ENCODE assay signal across 30 cellular contexts in the genomic region with DNA sequence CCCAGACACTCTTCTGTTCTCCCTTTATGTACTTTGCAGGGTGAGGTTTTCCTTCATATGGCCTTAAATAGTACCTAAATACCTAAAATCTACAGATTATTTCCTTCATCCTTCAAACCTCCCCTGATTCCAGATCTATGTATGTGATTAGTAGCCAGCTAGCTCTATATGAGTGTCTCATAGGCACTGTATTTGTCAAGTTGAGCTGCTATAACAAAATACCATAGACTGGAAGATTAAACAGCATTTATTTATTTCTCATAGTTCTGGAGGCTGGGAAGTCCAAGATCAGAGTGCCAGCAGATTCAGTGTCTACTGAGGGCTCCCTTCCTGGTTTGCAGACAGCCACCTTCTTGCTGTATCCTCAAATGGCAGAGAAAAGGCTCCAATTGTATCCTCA.
"Had no signal": no experiment of that assay in that cellular context is flagged by ENCODE, and none has a peak within 500 bp of the region (broad histone marks: within the 10 kb centered on the region; RNA-seq: fewer than 3 reads in every experiment).

No MANE protein-coding gene starts in this region.

- H3K4me1 ChIP-seq: adrenal gland, ascending aorta, body of pancreas, breast epithelium had no signal

- FAIRE-seq: astrocyte had no signal

- H3K27me3 ChIP-seq: adrenal gland, ascending aorta, body of pancreas, brain microvascular endothelial cell, breast epithelium, cardiac muscle cell had no signal

- H3K36me3 ChIP-seq: adrenal gland, ascending aorta, brain microvascular endothelial cell, breast epithelium, cardiac muscle cell had no signal

- ATAC-seq: activated naive CD4-positive, alpha-beta T cell treated with anti-CD3 and anti-CD28 coated beads, Interleukin-2, amount 50 U/mL, for 72 hours; activated naive CD8-positive, alpha-beta T cell treated with anti-CD3 and anti-CD28 coated beads, Interleukin-2, amount 50 U/mL, for 24 hours; activated T-cell treated with anti-CD3 and anti-CD28 coated beads, Interleukin-2, amount 50 U/mL, for 4 hours; activated T-cell treated with anti-CD3 and anti-CD28 coated beads, Interleukin-2, amount 50 U/mL, for 72 hours; activated T-helper 17 cell treated with anti-CD3 and anti-CD28 coated beads, Interleukin-2, amount 50 U/mL, for 72 hours; body of pancreas had no signal

- H3K27ac ChIP-seq: adrenal gland, ascending aorta, body of pancreas, brain microvascular endothelial cell, breast epithelium, cardiac muscle cell had no signal

- H3K9me3 ChIP-seq: adrenal gland, body of pancreas, breast epithelium had no signal

- H3K4me3 ChIP-seq: adrenal gland, ascending aorta, body of pancreas, breast epithelium, cardiac muscle cell had no signal

- DNase-seq: activated effector memory CD4-positive, alpha-beta T cell treated with anti-CD3 and anti-CD28 coated beads, Interleukin-2, amount 50 U/mL, for 16 hours; activated effector memory CD4-positive, alpha-beta T cell treated with Interleukin-2 at 50 U/mL for 16 hours; activated gamma-delta T cell; activated gamma-delta T cell treated with Interleukin-2 at 50 U/mL for 16 hours; activated naive CD4-positive, alpha-beta T cell; activated naive CD4-positive, alpha-beta T cell treated with anti-CD3 and anti-CD28 coated beads for 36 hours; activated naive CD4-positive, alpha-beta T cell treated with anti-CD3 and anti-CD28 coated beads, Interleukin-2, amount 10 ng/mL, durations not matched to agents 7 days and 5 days; activated naive CD4-positive, alpha-beta T cell treated with anti-CD3 and anti-CD28 coated beads, Interleukin-2, amount 50 U/mL, for 16 hours; activated naive CD4-positive, alpha-beta T cell treated with Interleukin-2 at 50 U/mL for 16 hours; activated naive CD8-positive, alpha-beta T cell treated with anti-CD3 and anti-CD28 coated beads for 36 hours; activated naive CD8-positive, alpha-beta T cell treated with anti-CD3 and anti-CD28 coated beads, Interleukin-2, amount 10 ng/mL, durations not matched to agents 7 days and 5 days; activated naive CD8-positive, alpha-beta T cell treated with anti-CD3 and anti-CD28 coated beads, Interleukin-2, amount 50 U/mL, for 24 hours; activated T-cell treated with anti-CD3 and anti-CD28 coated beads, Interleukin-2, amount 50 U/mL, for 24 hours; activated T-cell treated with anti-CD3 and anti-CD28 coated beads, Interleukin-2, amount 50 U/mL, for 4 hours; activated T-cell treated with anti-CD3 and anti-CD28 coated beads, Interleukin-2, amount 50 U/mL, for 48 hours; activated T-cell treated with anti-CD3 and anti-CD28 coated beads, Interleukin-2, amount 50 U/mL, for 72 hours; adrenal gland; amniotic stem cell; amygdala; aorta; body of pancreas; central memory CD4-positive, alpha-beta T cell; cerebellar nuclear complex had no signal
